ENCODE assay signal across 9 cellular contexts in genomic region chr16:76639685-76640289, GRCh38.
DNase-seq lines count a peak whose midpoint lies in the region; ATAC-seq and FAIRE-seq lines count a peak whose summit lies in the region.
"Had no signal": no experiment of that assay in that cellular context is flagged by ENCODE, and none has a peak within 500 bp of the region (broad histone marks: within the 10 kb centered on the region; RNA-seq: fewer than 3 reads in every experiment).

No MANE protein-coding gene starts in this region.

- no peak for FAIRE-seq in urothelium cell line (lab: Jason Lieb, UNC)

- no peaks in the 10 kb centered on the region for H3K4me1 Mint-ChIP-seq in activated CD4-positive, alpha-beta T cell treated with anti-CD3 and anti-CD28 coated beads for 36 hours
- no peaks in the 10 kb centered on the region for H3K4me1 Mint-ChIP-seq in activated CD4-positive, alpha-beta T cell treated with anti-CD3 and anti-CD28 coated beads, Interleukin-2, amount 10 ng/mL, durations not matched to agents 7 days and 5 days

- DNase-seq in activated CD4-positive, alpha-beta T cell treated with anti-CD3 and anti-CD28 coated beads for 36 hours, result peak; percentile 9
- DNase-seq in activated CD4-positive, alpha-beta T cell treated with anti-CD3 and anti-CD28 coated beads, Interleukin-2, amount 10 ng/mL, durations not matched to agents 7 days and 5 days, result no peak
- DNase-seq in NCI-H526 treated with DMSO at 0.1 percent for 48 hours (lab: John Stamatoyannopoulos, UW) (peak; percentile 9), urothelium cell line (ENCODE audit: low spot score) (peak; percentile 38), NCI-H146 (lab: John Stamatoyannopoulos, UW) (no peak), NCI-H2196 (lab: John Stamatoyannopoulos, UW; ENCODE audit: unreplicated experiment) (no peak)

- H3K9me3 Mint-ChIP-seq in activated CD4-positive, alpha-beta T cell treated with anti-CD3 and anti-CD28 coated beads for 36 hours (ENCODE audit: low read depth), result peaks cover 8% of the 10 kb centered on the region
- H3K9me3 Mint-ChIP-seq in activated CD4-positive, alpha-beta T cell treated with anti-CD3 and anti-CD28 coated beads, Interleukin-2, amount 10 ng/mL, durations not matched to agents 7 days and 5 days, result no peaks in the 10 kb centered on the region

- no peak overlapping the region for H3K4me3 Mint-ChIP-seq in activated CD4-positive, alpha-beta T cell treated with anti-CD3 and anti-CD28 coated beads for 36 hours
- H3K4me3 Mint-ChIP-seq in activated CD4-positive, alpha-beta T cell treated with anti-CD3 and anti-CD28 coated beads, Interleukin-2, amount 10 ng/mL, durations not matched to agents 7 days and 5 days, result no peak overlapping the region

- ATAC-seq in activated CD4-positive, alpha-beta T cell treated with anti-CD3 and anti-CD28 coated beads for 36 hours, result no peak
- ATAC-seq in esophagus mucosa (peak; percentile 36), GM21717 (IDR thresholded peaks at IDR 0.05; ENCODE audit: unreplicated experiment) (no peak)
- ATAC-seq: activated naive CD4-positive, alpha-beta T cell treated with anti-CD3 and anti-CD28 coated beads, Interleukin-2, amount 50 U/mL, for 72 hours had no signal

- H3K27me3 Mint-ChIP-seq in activated CD4-positive, alpha-beta T cell treated with anti-CD3 and anti-CD28 coated beads for 36 hours, result no peaks in the 10 kb centered on the region
- no peaks in the 10 kb centered on the region for H3K27me3 Mint-ChIP-seq in activated CD4-positive, alpha-beta T cell treated with anti-CD3 and anti-CD28 coated beads, Interleukin-2, amount 10 ng/mL, durations not matched to agents 7 days and 5 days

- CTCF ChIA-PET in activated CD4-positive, alpha-beta T cell treated with anti-CD3 and anti-CD28 coated beads for 36 hours (lab: Charles Lee), result no interaction called here
- CTCF ChIA-PET in activated CD4-positive, alpha-beta T cell treated with anti-CD3 and anti-CD28 coated beads, Interleukin-2, amount 10 ng/mL, durations not matched to agents 7 days and 5 days (lab: Charles Lee), result no interaction called here

- intact Hi-C loops in activated CD4-positive, alpha-beta T cell treated with anti-CD3 and anti-CD28 coated beads for 36 hours (cut with DNase I, micrococcal nuclease), result no loop called here

- POLR2A ChIA-PET in activated CD4-positive, alpha-beta T cell treated with anti-CD3 and anti-CD28 coated beads for 36 hours (lab: Charles Lee), result no interaction called here
- POLR2A ChIA-PET in activated CD4-positive, alpha-beta T cell treated with anti-CD3 and anti-CD28 coated beads, Interleukin-2, amount 10 ng/mL, durations not matched to agents 7 days and 5 days (lab: Charles Lee), result no interaction called here

- H3K36me3 Mint-ChIP-seq in activated CD4-positive, alpha-beta T cell treated with anti-CD3 and anti-CD28 coated beads for 36 hours (ENCODE audit: low read depth), result no peaks in the 10 kb centered on the region
- no peaks in the 10 kb centered on the region for H3K36me3 Mint-ChIP-seq in activated CD4-positive, alpha-beta T cell treated with anti-CD3 and anti-CD28 coated beads, Interleukin-2, amount 10 ng/mL, durations not matched to agents 7 days and 5 days (ENCODE audit: low read depth)
- H3K36me3 Mint-ChIP-seq: activated naive CD4-positive, alpha-beta T cell treated with anti-CD3 and anti-CD28 coated beads, Interleukin-2, amount 50 U/mL, for 72 hours had no signal

- H3K27ac Mint-ChIP-seq in activated CD4-positive, alpha-beta T cell treated with anti-CD3 and anti-CD28 coated beads for 36 hours, result no peak overlapping the region
- H3K27ac Mint-ChIP-seq in activated CD4-positive, alpha-beta T cell treated with anti-CD3 and anti-CD28 coated beads, Interleukin-2, amount 10 ng/mL, durations not matched to agents 7 days and 5 days, result no peak overlapping the region
- H3K27ac Mint-ChIP-seq: activated naive CD4-positive, alpha-beta T cell treated with anti-CD3 and anti-CD28 coated beads, Interleukin-2, amount 50 U/mL, for 72 hours had no signal

Comparison
In these comparisons a context has a peak if more than half of its experiments do, and no peak if none do; other contexts are left out.
1. DNase-seq: peak in activated CD4-positive, alpha-beta T cell treated with anti-CD3 and anti-CD28 coated beads for 36 hours (single experiment), NCI-H526 treated with DMSO at 0.1 percent for 48 hours (single experiment) and urothelium cell line (single experiment); none in activated CD4-positive, alpha-beta T cell treated with anti-CD3 and anti-CD28 coated beads, Interleukin-2, amount 10 ng/mL, durations not matched to agents 7 days and 5 days (single experiment), NCI-H146 (single experiment) and NCI-H2196 (single experiment).